ENCODE assay signal across 15 cellular contexts in the genomic region with DNA sequence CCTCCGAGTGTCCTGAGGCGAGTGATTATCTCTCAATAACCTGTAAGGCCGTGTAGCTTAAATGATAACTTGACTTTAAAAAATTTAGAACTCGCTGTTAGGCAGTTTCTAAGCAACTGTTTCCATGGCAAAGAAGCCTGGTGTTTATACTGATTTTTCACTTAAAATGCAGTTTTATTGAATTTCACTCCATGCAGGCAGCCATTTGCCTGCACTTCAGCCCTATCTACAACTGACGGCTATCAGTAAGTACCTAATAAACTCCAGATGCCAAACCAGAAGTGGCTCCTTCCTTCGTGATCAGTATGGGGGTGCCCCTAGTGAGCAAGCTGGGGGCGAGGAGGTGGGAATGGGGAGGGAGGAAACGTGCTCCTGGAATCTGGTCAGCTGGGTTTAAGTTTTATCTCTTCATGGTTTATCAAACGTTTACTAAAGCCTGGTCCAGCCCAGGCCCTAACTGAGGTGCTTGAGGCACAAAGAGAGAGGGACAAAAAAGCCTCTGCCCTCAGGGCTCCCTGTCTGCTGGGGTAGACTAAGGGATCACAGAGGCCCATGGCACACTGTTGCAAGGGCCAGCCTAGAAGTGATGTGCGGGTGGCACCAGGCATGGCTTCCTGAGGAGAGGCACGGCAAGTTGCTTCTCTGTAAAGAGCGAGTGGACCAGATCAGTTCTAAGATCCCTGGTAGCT. TPM values are rescaled to one million over a fixed set of nuclear protein-coding genes. Genes with fewer than 3 reads are reported as not detected.
DNase-seq lines count a peak whose midpoint lies in the region; ATAC-seq, FAIRE-seq and TF ChIP-seq lines count a peak whose summit lies in the region.
"Had no signal": no experiment of that assay in that cellular context is flagged by ENCODE, and none has a peak within 500 bp of the region (broad histone marks: within the 10 kb centered on the region; RNA-seq: fewer than 3 reads in every experiment).

No MANE protein-coding gene starts in this region.

- H3K36me3 ChIP-seq in A673 (ENCODE audit: insufficient read depth, low read length, poor library complexity, severe bottlenecking) (peaks cover 14% of the 10 kb centered on the region), SK-N-SH (replicated peaks in 1 of 2; ENCODE audit: control insufficient read depth in 1 of 2, insufficient read depth in 2 of 2, low read length in 1 of 2) (peaks cover 11 to 24% of the 10 kb centered on the region in 2 experiments), gastroesophageal sphincter (peaks cover 0 to 9% of the 10 kb centered on the region in 2 donors), pancreas (peaks cover 0 to 6% (median 0%) of the 10 kb centered on the region in 3 donors), testis (ENCODE audit: low read depth, missing control alignments) (no peaks in the 10 kb centered on the region)

- H3K4me3 ChIP-seq in A673 (ENCODE audit: low read depth, low read length, poor library complexity, severe bottlenecking) (no peak overlapping the region), SK-N-SH (ENCODE audit: low read depth in 2 of 2, low read length in 1 of 2) (no peak overlapping the region; a peak in 1 of 4 replicates), gastroesophageal sphincter (no peak overlapping the region), pancreas (no peak overlapping the region), testis (no peak overlapping the region)

- TF ChIP-seq EP300 in SK-N-SH (IDR thresholded peaks at IDR 0.05; ENCODE audit: borderline replicate concordance in 1 of 2, low read depth in 1 of 2, low read length in 1 of 2) (peak in 1 of 2 experiments; percentile 81; a peak in 2 of 4 replicates), gastroesophageal sphincter (IDR thresholded peaks at IDR 0.05) (no peak)

- H2AFZ ChIP-seq in SK-N-SH (ENCODE audit: low read depth), result no peak overlapping the region

- H3K9me3 ChIP-seq in A673 (ENCODE audit: low read depth, low read length, poor library complexity, severe bottlenecking) (no peaks in the 10 kb centered on the region), SK-N-SH (no peaks in the 10 kb centered on the region), gastroesophageal sphincter (no peaks in the 10 kb centered on the region), pancreas (no peaks in the 10 kb centered on the region), testis (no peaks in the 10 kb centered on the region)

- H3K79me2 ChIP-seq in SK-N-SH (ENCODE audit: insufficient read depth), result no peaks in the 10 kb centered on the region

- CTCF ChIA-PET in A673 (lab: Charles Lee) (no interaction called here), SK-N-SH (lab: Yijun Ruan, JAX) (interaction anchor here (0.6 to 5.3 kb wide), 16 partner anchors 10 to 424 kb away, joined by 3 to 30 read pairs (median 4); partner anchors contain the start of gene VSTM2L)

- ATAC-seq in gastroesophageal sphincter (no peak), pancreas (no peak)

- no peaks in the 10 kb centered on the region for H3K9me2 ChIP-seq in SK-N-SH

- no peak overlapping the region for H3K4me2 ChIP-seq in SK-N-SH

- no peak for DNase-seq in A673 (ENCODE audit: low spot score)
- DNase-seq in SK-N-SH, result peak; percentile 76
- no peak for DNase-seq in pancreas
- no peak for DNase-seq in activated T-cell treated with anti-CD3 and anti-CD28 coated beads for 4 hours
- DNase-seq in AG20443 (ENCODE audit: low spot score), result no peak
- DNase-seq in testis, result no peak
- no peak for DNase-seq in T-helper 9 cell
- DNase-seq: activated CD4-positive, alpha-beta T cell treated with anti-CD3 and anti-CD28 coated beads, Interleukin-2, amount 10 ng/mL, durations not matched to agents 24 days and 14 days; activated gamma-delta T cell treated with Interleukin-2 at 50 U/mL for 16 hours; EL; H7; MM.1S; naive B cell; T-helper 1 cell had no signal

- H3K27ac ChIP-seq in A673 (ENCODE audit: low read depth, low read length, poor library complexity, severe bottlenecking), result peak overlapping the region; percentile 47
- peak overlapping the region; percentile 53 to 99 for H3K27ac ChIP-seq in SK-N-SH (ENCODE audit: low read depth in 2 of 2, low read length in 1 of 2)
- H3K27ac ChIP-seq in gastroesophageal sphincter, result peak overlapping the region; percentile 43 to 79 (median 63)
- peak overlapping the region; percentile 33 to 63 (median 48) for H3K27ac ChIP-seq in pancreas
- H3K27ac ChIP-seq in testis, result no peak overlapping the region

- intact Hi-C loops in A673 (cut with micrococcal nuclease; ENCODE audit: unreplicated experiment) (no loop called here), pancreas (cut with DNase I) (no loop called here), testis (cut with DNase I; ENCODE audit: low total_unique reads) (loop anchor here (10.0 kb wide), 1 partner anchor 83 kb away; the partner anchor contains the start of gene VSTM2L)

- BruUV-seq in A673 (replicated peaks; lab: Mats Ljungman, UMichigan), result no TSS peak

- no peak overlapping the region for H3K9ac ChIP-seq in SK-N-SH

- no peaks in the 10 kb centered on the region for H4K20me1 ChIP-seq in SK-N-SH (ENCODE audit: insufficient read depth)

- H3K4me1 ChIP-seq in A673 (ENCODE audit: insufficient read depth, low read length, poor library complexity, severe bottlenecking) (peaks cover 35% of the 10 kb centered on the region), SK-N-SH (ENCODE audit: control insufficient read depth in 1 of 2, insufficient read depth in 2 of 2, low read depth in 1 of 2, low read length in 1 of 2) (peaks cover 0 to 87% of the 10 kb centered on the region in 2 experiments; a peak in 2 of 4 replicates), gastroesophageal sphincter (peaks cover 5 to 90% (median 36%) of the 10 kb centered on the region in 3 donors), pancreas (peaks cover 0 to 24% (median 16%) of the 10 kb centered on the region in 3 donors), testis (peaks cover 42% of the 10 kb centered on the region)

- 75% methylated on average over 10 of the region's 12 CpGs for WGBS in SK-N-SH (ENCODE audit: low lambda C conversion rate)
- WGBS in gastroesophageal sphincter (ENCODE audit: low coverage in 1 of 2), 2 donors, result 62 to 72% methylated on average over 7 to 10 of the region's 12 CpGs
- WGBS in pancreas, 2 donors, result 68 to 77% methylated on average over 11 to 12 of the region's 12 CpGs
- WGBS in testis, 2 donors, result 70 to 85% methylated on average over 12 of the region's 12 CpGs

- 0 out of 2 replicates have a peak, but pooled peaks have one; percentile 17 for TF ChIP-seq RAD21 in SK-N-SH (IDR thresholded peaks at IDR 0.05; ENCODE audit: low read length)

- H3K27me3 ChIP-seq in A673 (replicated peaks; ENCODE audit: insufficient read depth, low read depth, low read length, poor library complexity) (no peaks in the 10 kb centered on the region), SK-N-SH (ENCODE audit: insufficient read depth) (no peaks in the 10 kb centered on the region), gastroesophageal sphincter (no peaks in the 10 kb centered on the region), pancreas (no peaks in the 10 kb centered on the region), testis (no peaks in the 10 kb centered on the region)

- TF ChIP-seq POLR2A in gastroesophageal sphincter (IDR thresholded peaks at IDR 0.05), result no peak
- TF ChIP-seq POLR2A in testis (IDR thresholded peaks at IDR 0.05), result no peak

- POLR2A ChIA-PET in A673 (lab: Charles Lee; ENCODE audit: low non-redundant PET) (no interaction called here), SK-N-SH (lab: Yijun Ruan, JAX) (interaction anchor here (0.8 to 2.5 kb wide), 3 partner anchors 65 to 73 kb away, joined by 3 to 12 read pairs (median 3); no protein-coding TSS in a partner anchor)

- H3F3A ChIP-seq in SK-N-SH (replicated peaks; ENCODE audit: insufficient read depth), result no peaks in the 10 kb centered on the region

- TF ChIP-seq CTCF in A673 (conservative IDR thresholded peaks at IDR 0.05; ENCODE audit: low read depth, low read length) (no peak), SK-N-SH (IDR thresholded peaks at IDR 0.05) (no peak), gastroesophageal sphincter (IDR thresholded peaks at IDR 0.05) (no peak), pancreas (IDR thresholded peaks at IDR 0.05) (no peak), testis (IDR thresholded peaks at IDR 0.05) (no peak)

- FAIRE-seq in pancreas (lab: Jason Lieb, UNC), result no peak

TF ChIP-seq in SK-N-SH, 30 proteins besides CTCF, POLR2A, EP300 and RAD21 (continues in another document):
- TF ChIP-seq NRF1 (IDR thresholded peaks at IDR 0.05; ENCODE audit: low read depth, low read length) (no peak), MXI1 (IDR thresholded peaks at IDR 0.05; ENCODE audit: low read depth, low read length) (peak; percentile 79; the same call in 1 of the 2 replicates), TCF12 (IDR thresholded peaks at IDR 0.05) (peak; percentile 72), CHD2 (IDR thresholded peaks at IDR 0.05; ENCODE audit: low read length, partially characterized antibody) (peak; percentile 78), TEAD4 (IDR thresholded peaks at IDR 0.05; ENCODE audit: borderline replicate concordance, insufficient read depth) (0 out of 2 replicates have a peak, but pooled peaks have one; percentile 47), RFX5 (IDR thresholded peaks at IDR 0.05; ENCODE audit: low read length) (no peak), FOXJ3 (CRISPR knock-in tag; IDR thresholded peaks at IDR 0.05) (peak; percentile 89), POLR2AphosphoS5 (IDR thresholded peaks at IDR 0.05; ENCODE audit: low read depth, low read length) (peak; percentile 33; the same call in 1 of the 2 replicates), MAX (IDR thresholded peaks at IDR 0.05; ENCODE audit: low read depth) (no peak), RCOR1 (IDR thresholded peaks at IDR 0.05; ENCODE audit: low read length) (peak; percentile 91)

RNA-seq across cellular contexts. Expression of gene TTI1, which starts 45.5 kb away (rescaled TPM):
- 37.3 and 40.3 TPM in 2 replicates for total RNA-seq in A673 (2021)
- polyA plus RNA-seq in SK-N-SH (2012; rRNA removed), result 14.7 and 15.6 TPM in 2 replicates
- 10.3 and 12.2 TPM in 2 replicates for polyA plus RNA-seq in SK-N-SH (2012; cell fraction: cytosol; rRNA removed)
- 14.8 and 19.5 TPM in 2 replicates for polyA plus RNA-seq in SK-N-SH (2012; cell fraction: nucleus; rRNA removed)
- total RNA-seq in gastroesophageal sphincter, result 10 to 100 TPM in 3 of 4 donors, 1 to 10 TPM in 1; 9.8 to 14.8 (median 12.5) TPM
- total RNA-seq in pancreas, result 10 to 100 TPM; 10.2 to 18.0 (median 11.2) TPM
- 10 to 100 TPM; 10.1 to 15.3 TPM for polyA plus RNA-seq in pancreas
- 10 to 100 TPM; 26.0 to 30.5 TPM for total RNA-seq in testis
- 24.1 TPM for polyA plus RNA-seq in testis (ENCODE audit: insufficient read depth, low read depth, low replicate concordance)

RNA-seq across cellular contexts. Expression of gene RPRD1B, which starts 45.8 kb away (rescaled TPM):
- total RNA-seq in A673 (2021), result 36.1 and 38.7 TPM in 2 replicates
- polyA plus RNA-seq in SK-N-SH (2012; rRNA removed), result 11.8 and 13.3 TPM in 2 replicates
- polyA plus RNA-seq in SK-N-SH (2012; cell fraction: cytosol; rRNA removed), result 12.9 and 14.0 TPM in 2 replicates
- polyA plus RNA-seq in SK-N-SH (2012; cell fraction: nucleus; rRNA removed), result 17.2 and 23.2 TPM in 2 replicates
- 10 to 100 TPM; 17.1 to 26.8 (median 23.7) TPM for total RNA-seq in gastroesophageal sphincter
- total RNA-seq in pancreas, result 10 to 100 TPM in 5 of 6 donors, 1 to 10 TPM in 1; 9.2 to 19.7 (median 12.8) TPM
- polyA plus RNA-seq in pancreas, result 1 to 10 TPM; 6.0 to 9.3 TPM
- total RNA-seq in testis, result 10 to 100 TPM; 41.9 to 50.5 TPM
- polyA plus RNA-seq in testis (ENCODE audit: insufficient read depth, low read depth, low replicate concordance), result 30.4 TPM

Comparison
In these comparisons a context has a peak if more than half of its experiments do, and no peak if none do; other contexts are left out.
1. H3K27ac ChIP-seq: peak in A673 (single experiment), SK-N-SH (2 of 2), gastroesophageal sphincter (4 of 4) and pancreas (4 of 4); none in testis (0 of 2).